ENCODE assay signal across 26 cellular contexts in the genomic region with DNA sequence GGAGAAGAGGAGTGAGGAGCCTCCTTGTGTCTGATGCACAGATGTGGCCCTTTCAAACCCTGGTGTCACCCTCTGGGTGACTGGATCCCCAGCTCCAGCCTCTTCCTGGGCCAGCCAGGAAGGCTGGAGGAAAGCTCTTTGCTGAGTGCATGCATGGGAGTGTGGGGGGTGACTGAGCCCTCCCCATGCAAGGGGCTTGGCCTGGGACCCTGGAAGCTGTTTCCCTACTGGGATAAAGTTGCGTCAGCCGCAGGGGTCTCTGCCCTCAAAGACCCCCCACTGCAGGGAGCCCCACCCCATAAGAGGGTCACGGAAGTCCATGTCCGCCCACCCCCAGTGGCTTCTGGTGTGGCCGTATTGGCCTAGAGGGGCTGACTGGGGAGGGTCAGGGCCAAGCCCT. TPM values are rescaled to one million over a fixed set of nuclear protein-coding genes. Genes with fewer than 3 reads are reported as not detected.
"Had no signal": no experiment of that assay in that cellular context is flagged by ENCODE, and none has a peak within 500 bp of the region (broad histone marks: within the 10 kb centered on the region; RNA-seq: fewer than 3 reads in every experiment).

No MANE protein-coding gene starts in this region.

- H3K27me3 ChIP-seq: esophagus squamous epithelium, gastrocnemius medialis, gastroesophageal sphincter, hepatocyte had no signal

- H3K9me3 ChIP-seq: esophagus muscularis mucosa, esophagus squamous epithelium, gastrocnemius medialis, gastroesophageal sphincter, heart left ventricle, heart right ventricle had no signal

- H3K4me3 ChIP-seq: coronary artery, dorsolateral prefrontal cortex, esophagus muscularis mucosa, esophagus squamous epithelium, gastrocnemius medialis, gastroesophageal sphincter, heart left ventricle, heart right ventricle, hepatocyte had no signal

- H3K27ac ChIP-seq: coronary artery, dorsolateral prefrontal cortex, epithelial cell of prostate, esophagus muscularis mucosa, esophagus squamous epithelium, foreskin keratinocyte, gastrocnemius medialis, gastroesophageal sphincter, heart left ventricle, heart right ventricle, hepatocyte had no signal

- DNase-seq: cortex of kidney; dermis blood vessel endothelial cell; effector CD4-positive, alpha-beta T cell; effector CD8-positive, alpha-beta T cell; effector memory CD4-positive, alpha-beta T cell; effector memory CD8-positive, alpha-beta T cell; endodermal cell; erythroblast; esophagus squamous epithelium; foreskin keratinocyte; foreskin melanocyte; gastrocnemius medialis; glutamatergic neuron; head of caudate nucleus; heart right ventricle; hippocampal formation had no signal

- ATAC-seq: effector memory CD8-positive, alpha-beta T cell; esophagus mucosa; foreskin keratinocyte; gastrocnemius medialis; gastroesophageal sphincter; heart right ventricle had no signal

- H3K4me3 Mint-ChIP-seq: dendritic cell treated with granulocyte-macrophage colony-stimulating factor and Interleukin-4, amounts not matched to agents 40 ng/mL and 50 ng/mL, for 4 days; effector memory CD8-positive, alpha-beta T cell; endodermal cell had no signal

- H3K36me3 ChIP-seq: esophagus muscularis mucosa, esophagus squamous epithelium, gastrocnemius medialis, gastroesophageal sphincter, heart left ventricle, heart right ventricle had no signal

- H3K27ac Mint-ChIP-seq: dendritic cell treated with granulocyte-macrophage colony-stimulating factor and Interleukin-4, amounts not matched to agents 40 ng/mL and 50 ng/mL, for 4 days; effector memory CD8-positive, alpha-beta T cell; endodermal cell had no signal

- H3K4me2 ChIP-seq: hepatocyte had no signal

- H3K9me3 Mint-ChIP-seq: dendritic cell treated with granulocyte-macrophage colony-stimulating factor and Interleukin-4, amounts not matched to agents 40 ng/mL and 50 ng/mL, for 4 days; effector memory CD8-positive, alpha-beta T cell had no signal

- H3K4me1 ChIP-seq: foreskin keratinocyte, gastrocnemius medialis had no signal

RNA-seq across cellular contexts. Expression of a gene that starts 3.3 kb away (rescaled TPM):
- total RNA-seq: fibroblast of villous mesenchyme had no signal
